8 cellular contexts compared by ENCODE assay signal in genomic region chr7:149284343-149284742, GRCh38. TPM values are rescaled to one million over a fixed set of nuclear protein-coding genes. Genes with fewer than 3 reads are reported as not detected.
DNase-seq lines count a peak whose midpoint lies in the region; ATAC-seq, FAIRE-seq and TF ChIP-seq lines count a peak whose summit lies in the region.

No MANE protein-coding gene starts in this region.

- peaks cover 18% of the 10 kb centered on the region for H3K36me3 ChIP-seq in OCI-LY1 (ENCODE audit: insufficient read depth, low read length)
- H3K36me3 ChIP-seq in GM12878 (ENCODE audit: control insufficient read depth in 2 of 2, insufficient read depth in 2 of 2, low read length in 1 of 2), result peaks cover 0 to 1% of the 10 kb centered on the region in 2 experiments; a peak in 2 of 4 replicates
- H3K36me3 ChIP-seq in rectal smooth muscle tissue (ENCODE audit: control insufficient read depth, insufficient read depth, low read length), result no peaks in the 10 kb centered on the region
- H3K36me3 ChIP-seq in tibial artery, result peaks cover 5 to 50% (median 29%) of the 10 kb centered on the region in 3 donors

- WGBS in GM12878 (ENCODE audit: insufficient coverage, insufficient replicate concordance, low lambda C conversion rate, missing lambda C conversion rate), result 5% methylated on average over 3 of the region's 3 CpGs

- H3K9me3 ChIP-seq in OCI-LY1 (ENCODE audit: low read length) (no peaks in the 10 kb centered on the region), GM12878 (replicated peaks; ENCODE audit: control insufficient read depth, insufficient read depth, low read length) (no peaks in the 10 kb centered on the region), tibial artery (no peaks in the 10 kb centered on the region)

- SMC1A ChIA-PET in GM12878 (lab: Charles Lee; ENCODE audit: uncharacterized antibody, unreplicated experiment), result interaction anchor here (0.8 to 1.6 kb wide), 8 partner anchors 11 to 212 kb away, joined by 3 to 5 read pairs (median 3); partner anchors contain the start of genes ZNF282 and ZNF783

- BruUV-seq in GM12878 (replicated peaks; lab: Mats Ljungman, UMichigan), result no TSS peak

- H4K20me1 ChIP-seq in OCI-LY1 (ENCODE audit: insufficient read depth, low read length), result no peaks in the 10 kb centered on the region
- no peaks in the 10 kb centered on the region for H4K20me1 ChIP-seq in GM12878 (ENCODE audit: control insufficient read depth, insufficient read depth)

- no peak overlapping the region for H2AFZ ChIP-seq in OCI-LY1 (ENCODE audit: low read length)
- H2AFZ ChIP-seq in GM12878 (ENCODE audit: control insufficient read depth, low read depth, low read length), result peak overlapping the region; percentile 61

- POLR2A ChIA-PET in GM12878 (lab: Charles Lee), result interaction anchor here (0.6 to 1.1 kb wide), 3 partner anchors 21 to 302 kb away, joined by 3 to 7 read pairs (median 4); no protein-coding TSS in a partner anchor

- TF ChIP-seq POLR2A in GM12878 (IDR thresholded peaks at IDR 0.05; ENCODE audit: low read depth, low read length), result no peak

- intact Hi-C loops in GM12878 (cut with micrococcal nuclease; ENCODE audit: unreplicated experiment) (loop anchor here (2.0 kb wide), 1 partner anchor 22 kb away; the partner anchor contains the start of gene ZNF783), tibial artery (cut with DNase I; ENCODE audit: low total_unique reads) (no loop called here)

- H3K4me2 ChIP-seq in OCI-LY1 (ENCODE audit: low read length) (peak overlapping the region; percentile 82), GM12878 (ENCODE audit: control insufficient read depth, insufficient read depth) (peak overlapping the region; percentile 95)

- no peak for TF ChIP-seq RAD21 in GM12878 (IDR thresholded peaks at IDR 0.05; ENCODE audit: insufficient read depth, low read depth, low read length)

- TF ChIP-seq EP300 in GM12878 (IDR thresholded peaks at IDR 0.05; ENCODE audit: borderline replicate concordance in 1 of 2, control insufficient read depth in 1 of 2, low read depth in 2 of 2, low read length in 2 of 2), result no peak

- peak overlapping the region; percentile 38 for H3K4me3 ChIP-seq in OCI-LY1 (ENCODE audit: low read depth, low read length, poor library complexity, severe bottlenecking)
- H3K4me3 ChIP-seq in GM12878, result no peak overlapping the region
- H3K4me3 ChIP-seq in rectal smooth muscle tissue (ENCODE audit: low read length), result peak overlapping the region; percentile 91
- H3K4me3 ChIP-seq in tibial artery, result no peak overlapping the region

- H3K9me2 ChIP-seq in OCI-LY1 (ENCODE audit: low read depth, low read length), result no peaks in the 10 kb centered on the region

- H3K27ac ChIP-seq in OCI-LY1 (ENCODE audit: low read depth, low read length, poor library complexity, severe bottlenecking) (peak overlapping the region; percentile 78), GM12878 (ENCODE audit: control insufficient read depth, insufficient read depth) (peak overlapping the region; percentile 38; the same call in 1 of the 2 replicates), rectal smooth muscle tissue (ENCODE audit: low read depth, low read length) (no peak overlapping the region), tibial artery (peak overlapping the region in 1 of 2 donors; percentile 7)

- H3K4me1 ChIP-seq in OCI-LY1 (ENCODE audit: insufficient read depth, low read length, severe bottlenecking) (peaks cover 34% of the 10 kb centered on the region), GM12878 (ENCODE audit: control insufficient read depth, insufficient read depth, low read length) (peaks cover 12% of the 10 kb centered on the region), rectal smooth muscle tissue (ENCODE audit: control insufficient read depth, insufficient read depth, low read length) (peaks cover 2% of the 10 kb centered on the region), tibial artery (peaks cover 0 to 17% (median 13%) of the 10 kb centered on the region in 4 donors)

- peak; percentile 64 for FAIRE-seq in GM12878 (lab: Jason Lieb, UNC)

- no peaks in the 10 kb centered on the region for H3K79me2 ChIP-seq in OCI-LY1 (ENCODE audit: insufficient read depth, low read length)
- H3K79me2 ChIP-seq in GM12878 (ENCODE audit: control insufficient read depth, insufficient read depth, low read length), result no peaks in the 10 kb centered on the region

- ATAC-seq in GM19351 (IDR thresholded peaks at IDR 0.05; ENCODE audit: unreplicated experiment), result peak; percentile 21
- ATAC-seq in GM12878, result peak; percentile 14
- no peak for ATAC-seq in HG02884 (IDR thresholded peaks at IDR 0.05; ENCODE audit: unreplicated experiment)
- ATAC-seq in GM21367 (IDR thresholded peaks at IDR 0.05; ENCODE audit: unreplicated experiment), result no peak

- TF ChIP-seq CTCF in OCI-LY1 (IDR thresholded peaks at IDR 0.05; ENCODE audit: low read length), result no peak
- no peak for TF ChIP-seq CTCF in GM12878 (IDR thresholded peaks at IDR 0.05 in 2 of 3, conservative IDR thresholded peaks at IDR 0.05 in 1 of 3; ENCODE audit: control insufficient read depth in 2 of 3, extremely low read depth in 1 of 3, insufficient read depth in 1 of 3, low read depth in 3 of 3, low read length in 3 of 3)
- no peak for TF ChIP-seq CTCF in tibial artery (IDR thresholded peaks at IDR 0.05)

- RAD21 ChIA-PET in GM12878 (lab: Charles Lee; ENCODE audit: unreplicated experiment), result interaction anchor here (1.0 to 2.2 kb wide), 7 partner anchors 22 to 315 kb away, joined by 3 to 12 read pairs (median 5); partner anchors contain the start of genes ZNF282, ZNF425 and ZNF783

- H3F3A ChIP-seq in OCI-LY1 (ENCODE audit: insufficient read depth, low read length), result no peaks in the 10 kb centered on the region

- H3K9ac ChIP-seq in OCI-LY1 (ENCODE audit: low read length) (peak overlapping the region; percentile 21; the same call in 1 of the 2 replicates), GM12878 (ENCODE audit: control insufficient read depth, insufficient read depth, low read length) (no peak overlapping the region), rectal smooth muscle tissue (ENCODE audit: low read length) (no peak overlapping the region)

- in situ Hi-C loops in GM12878 (cut with MboI), result no loop called here

- H3K27me3 ChIP-seq in OCI-LY1 (ENCODE audit: insufficient read depth, low read length) (no peaks in the 10 kb centered on the region), GM12878 (replicated peaks in 1 of 2; ENCODE audit: control insufficient read depth in 2 of 2, insufficient read depth in 2 of 2, low read length in 1 of 2) (no peaks in the 10 kb centered on the region), rectal smooth muscle tissue (ENCODE audit: control insufficient read depth, insufficient read depth, low read length) (no peaks in the 10 kb centered on the region), tibial artery (no peaks in the 10 kb centered on the region)

- DNase-seq in GM12878 (ENCODE audit: low read depth, low spot score), result no peak
- no peak for DNase-seq in NCI-H446 (lab: John Stamatoyannopoulos, UW)
- DNase-seq in tibial artery, result no peak

- CTCF ChIA-PET in GM12878 (lab: Yijun Ruan, JAX), result interaction anchor here (0.8 to 1.8 kb wide), 11 partner anchors 11 to 212 kb away, joined by 3 to 23 read pairs (median 3); partner anchors contain the start of genes ZNF212, ZNF282 and ZNF783

TF ChIP-seq in GM12878, 131 proteins besides CTCF, POLR2A, EP300 and RAD21:
- TF ChIP-seq TCF12 (IDR thresholded peaks at IDR 0.05; ENCODE audit: low read depth, low read length) (peak; percentile 63; the same call in 1 of the 2 replicates), IKZF2 (IDR thresholded peaks at IDR 0.05) (no peak), RAD51 (IDR thresholded peaks at IDR 0.05) (no peak)

RNA-seq across cellular contexts. Expression of gene ZNF783, which starts 22.3 kb away (rescaled TPM):
- 38.1 and 45.8 TPM in 2 replicates for total RNA-seq in GM12878 (2013; cell fraction: nucleolus; rRNA removed)
- 9.9 and 10.5 TPM in 2 replicates for total RNA-seq in GM12878 (2014; rRNA removed)
- 5.6 and 6.1 TPM in 2 replicates for total RNA-seq in GM12878 (2014; rRNA removed; fragmentation: Illumina TruSeq; extraction: Trizol)
- total RNA-seq in GM12878 (2021), result 12.9 and 14.4 TPM in 2 replicates
- 4.5 TPM for polyA plus RNA-seq in GM12878 (2011; ENCODE audit: low read depth)
- polyA plus RNA-seq in GM12878 (2011; rRNA removed), result 6.2 and 8.0 TPM in 2 replicates
- 8.0 and 11.7 TPM in 2 replicates for polyA plus RNA-seq in GM12878 (2011; cell fraction: cytosol; rRNA removed)
- 49.6 and 61.3 TPM in 2 replicates for polyA plus RNA-seq in GM12878 (2011; cell fraction: nucleus; rRNA removed)
- polyA plus RNA-seq in GM12878 (2012), result 5.6 and 7.7 TPM in 2 replicates
- polyA plus RNA-seq in GM12878 (2014; fragmentation: Illumina TruSeq; extraction: Trizol), result 6.5 and 7.0 TPM in 2 replicates
- 1 to 10 TPM; 2.0 to 2.8 TPM for polyA plus RNA-seq in GM12878 (2014; fragmentation: Nextera tagmentation; extraction: Ambion mirVana)
- 11.1 and 11.8 TPM in 2 replicates for polyA plus RNA-seq in GM12878 (2014; rRNA removed)
- polyA plus RNA-seq in GM12878 (2016; fragmentation: Nextera tagmentation; extraction: Ambion mirVana), result 1 to 10 TPM; 5.7 TPM
- 3.8 and 7.2 TPM in 2 replicates for polyA minus RNA-seq in GM12878 (2011; rRNA and poly(A)+ RNA removed)
- 3.5 and 4.9 TPM in 2 replicates for polyA minus RNA-seq in GM12878 (2011; cell fraction: cytosol; rRNA and poly(A)+ RNA removed)
- polyA minus RNA-seq in GM12878 (2011; cell fraction: nucleus; rRNA and poly(A)+ RNA removed), result 8.8 and 15.0 TPM in 2 replicates

RNA-seq across cellular contexts. Expression of gene ZNF212, which starts 44.9 kb away (rescaled TPM):
- total RNA-seq in GM12878 (2013; cell fraction: nucleolus; rRNA removed), result 16.7 and 19.2 TPM in 2 replicates
- total RNA-seq in GM12878 (2014; rRNA removed) (4.6 and 5.6 TPM in 2 replicates), GM12878 (2014; rRNA removed; fragmentation: Illumina TruSeq; extraction: Trizol) (4.4 TPM in 2 replicates), GM12878 (2021) (9.4 and 11.6 TPM in 2 replicates)
- polyA plus RNA-seq in GM12878 (2011; ENCODE audit: low read depth), result 4.9 TPM
- polyA plus RNA-seq in GM12878 (2011; rRNA removed) (3.1 and 3.7 TPM in 2 replicates), GM12878 (2014; fragmentation: Illumina TruSeq; extraction: Trizol) (3.3 and 5.7 TPM in 2 replicates), GM12878 (2014; fragmentation: Nextera tagmentation; extraction: Ambion mirVana) (1 to 10 TPM; 1.2 to 2.1 TPM), GM12878 (2014; rRNA removed) (5.1 and 6.1 TPM in 2 replicates), GM12878 (2016; fragmentation: Nextera tagmentation; extraction: Ambion mirVana) (1 to 10 TPM; 8.7 to 9.6 TPM)
- polyA plus RNA-seq in GM12878 (2011; cell fraction: cytosol; rRNA removed), result 4.3 and 5.1 TPM in 2 replicates
- polyA plus RNA-seq in GM12878 (2011; cell fraction: nucleus; rRNA removed), result 8.6 and 11.1 TPM in 2 replicates
- polyA plus RNA-seq in GM12878 (2012), result 5.6 and 6.9 TPM in 2 replicates
- polyA minus RNA-seq in GM12878 (2011; rRNA and poly(A)+ RNA removed), result 2.0 and 5.6 TPM in 2 replicates
- polyA minus RNA-seq in GM12878 (2011; cell fraction: cytosol; rRNA and poly(A)+ RNA removed), result 1.2 and 2.1 TPM in 2 replicates
- 4.6 and 7.7 TPM in 2 replicates for polyA minus RNA-seq in GM12878 (2011; cell fraction: nucleus; rRNA and poly(A)+ RNA removed)

Comparison
In these comparisons a context has a peak if more than half of its experiments do, and no peak if none do; other contexts are left out.
1. ATAC-seq: peak in GM19351 (single experiment) and GM12878 (single experiment); none in HG02884 (single experiment) and GM21367 (single experiment).
2. H3K4me3 ChIP-seq: peak in OCI-LY1 (single experiment) and rectal smooth muscle tissue (single experiment); none in GM12878 (single experiment) and tibial artery (0 of 2).